ENCODE assay signal across 1 cellular context in genomic region chr3:197471221-197472010, GRCh38.
TF ChIP-seq lines count a peak whose summit lies in the region.

No MANE protein-coding gene starts in this region.

TF ChIP-seq in HepG2, 621 proteins besides CTCF, POLR2A, EP300 and RAD21 (continued from another document and continues in another):
- no peak for TF ChIP-seq ZBTB40 (IDR thresholded peaks at IDR 0.05)
- no peak; the same call in 1 of the 2 replicates for TF ChIP-seq ZBTB40 (CRISPR knock-in tag; IDR thresholded peaks at IDR 0.05)
- TF ChIP-seq NR2C2 (CRISPR knock-in tag; IDR thresholded peaks at IDR 0.05; ENCODE audit: borderline replicate concordance), result no peak
- TF ChIP-seq ZNF841 (CRISPR knock-in tag; IDR thresholded peaks at IDR 0.05; ENCODE audit: borderline replicate concordance), result no peak
- no peak for TF ChIP-seq ZNF253 (CRISPR knock-in tag; IDR thresholded peaks at IDR 0.05; ENCODE audit: borderline replicate concordance)
- TF ChIP-seq CSRNP1 (CRISPR knock-in tag; IDR thresholded peaks at IDR 0.05), result no peak
- no peak for TF ChIP-seq ZNF101 (CRISPR knock-in tag; IDR thresholded peaks at IDR 0.05; ENCODE audit: borderline replicate concordance, low read depth)
- no peak for TF ChIP-seq ADNP (CRISPR knock-in tag; IDR thresholded peaks at IDR 0.05)
- no peak for TF ChIP-seq SNAPC5 (CRISPR knock-in tag; IDR thresholded peaks at IDR 0.05; ENCODE audit: borderline replicate concordance)
- TF ChIP-seq ZNF607 (CRISPR knock-in tag; IDR thresholded peaks at IDR 0.05; ENCODE audit: borderline replicate concordance), result no peak
- TF ChIP-seq RFXAP (CRISPR knock-in tag; IDR thresholded peaks at IDR 0.05; ENCODE audit: borderline replicate concordance), result 0 out of 2 replicates have a peak, but pooled peaks have one; percentile 37
- no peak for TF ChIP-seq SRY (CRISPR knock-in tag; IDR thresholded peaks at IDR 0.05)
- peak; percentile 32; the same call in 1 of the 2 replicates for TF ChIP-seq ZNF501 (CRISPR knock-in tag; IDR thresholded peaks at IDR 0.05)
- peak; percentile 83 for TF ChIP-seq RARA (CRISPR knock-in tag; IDR thresholded peaks at IDR 0.05)
- TF ChIP-seq DR1 (CRISPR knock-in tag; IDR thresholded peaks at IDR 0.05), result no peak
- TF ChIP-seq MED1 (CRISPR knock-in tag; IDR thresholded peaks at IDR 0.05), result peak; percentile 13
- no peak for TF ChIP-seq PAWR (CRISPR knock-in tag; IDR thresholded peaks at IDR 0.05; ENCODE audit: borderline replicate concordance)
- no peak for TF ChIP-seq MXD1 (CRISPR knock-in tag; IDR thresholded peaks at IDR 0.05)
- no peak for TF ChIP-seq ZFP37 (CRISPR knock-in tag; IDR thresholded peaks at IDR 0.05; ENCODE audit: borderline replicate concordance)
- no peak for TF ChIP-seq RNF219 (CRISPR knock-in tag; IDR thresholded peaks at IDR 0.05)
- no peak for TF ChIP-seq TAF15 (IDR thresholded peaks at IDR 0.05; ENCODE audit: low read depth, low read length, poor library complexity, severe bottlenecking)
- no peak for TF ChIP-seq ZNF644 (CRISPR knock-in tag; IDR thresholded peaks at IDR 0.05; ENCODE audit: low read depth)
- no peak for TF ChIP-seq SATB2 (CRISPR knock-in tag; IDR thresholded peaks at IDR 0.05)
- TF ChIP-seq AGO1 (IDR thresholded peaks at IDR 0.05; ENCODE audit: low read depth, low read length, poor library complexity, severe bottlenecking), result no peak
- TF ChIP-seq ZBTB34 (CRISPR knock-in tag; IDR thresholded peaks at IDR 0.05), result no peak
- no peak for TF ChIP-seq IKZF1 (IDR thresholded peaks at IDR 0.05)
- no peak for TF ChIP-seq ZNF83 (CRISPR knock-in tag; IDR thresholded peaks at IDR 0.05; ENCODE audit: borderline replicate concordance)
- TF ChIP-seq TBX2 (CRISPR knock-in tag; IDR thresholded peaks at IDR 0.05; ENCODE audit: borderline replicate concordance), result 0 out of 2 replicates have a peak, but pooled peaks have one; percentile 53
- no peak for TF ChIP-seq ARNTL (CRISPR knock-in tag; IDR thresholded peaks at IDR 0.05)
- no peak; the same call in 1 of the 2 replicates for TF ChIP-seq MED13 (CRISPR knock-in tag; IDR thresholded peaks at IDR 0.05)
- TF ChIP-seq NFE2L1 (CRISPR knock-in tag; IDR thresholded peaks at IDR 0.05; ENCODE audit: borderline replicate concordance), result no peak
- TF ChIP-seq CREBL2 (CRISPR knock-in tag; IDR thresholded peaks at IDR 0.05; ENCODE audit: borderline replicate concordance), result no peak
- TF ChIP-seq ZNF331 (CRISPR knock-in tag; IDR thresholded peaks at IDR 0.05), result peak; percentile 60
- no peak for TF ChIP-seq ZNF646 (CRISPR knock-in tag; IDR thresholded peaks at IDR 0.05)
- TF ChIP-seq ZNF775 (CRISPR knock-in tag; IDR thresholded peaks at IDR 0.05; ENCODE audit: borderline replicate concordance), result no peak
- no peak for TF ChIP-seq ZBTB37 (CRISPR knock-in tag; IDR thresholded peaks at IDR 0.05)
- TF ChIP-seq HOXA7 (CRISPR knock-in tag; IDR thresholded peaks at IDR 0.05), result 0 out of 2 replicates have a peak, but pooled peaks have one; percentile 28
